Comparison of ENCODE assay signal across 8 cellular contexts in genomic region chr1:35810096-35810860, GRCh38. TPM values are rescaled to one million over a fixed set of nuclear protein-coding genes. Genes with fewer than 3 reads are reported as not detected.
DNase-seq lines count a peak whose midpoint lies in the region; ATAC-seq and TF ChIP-seq lines count a peak whose summit lies in the region.

No MANE protein-coding gene starts in this region.

- H3K36me3 ChIP-seq in gastroesophageal sphincter (no peaks in the 10 kb centered on the region), spleen (peaks cover 0 to 10% (median 0%) of the 10 kb centered on the region in 6 donors)

- DNase-seq in NCI-H82 (lab: John Stamatoyannopoulos, UW): peak; percentile 8
- no peak for DNase-seq in NCI-H82 treated with DMSO at 0.1 percent for 48 hours (lab: John Stamatoyannopoulos, UW; ENCODE audit: unreplicated experiment)
- DNase-seq in spleen: no peak
- DNase-seq in activated CD8-positive, alpha-beta memory T cell treated with anti-CD3 and anti-CD28 coated beads, Interleukin-2, amount 50 U/mL, for 48 hours: no peak

- H3K4me1 ChIP-seq in gastroesophageal sphincter (peaks cover 2 to 57% (median 7%) of the 10 kb centered on the region in 3 donors), spleen (peaks cover 15 to 90% (median 56%) of the 10 kb centered on the region in 6 donors)

- ATAC-seq in gastroesophageal sphincter (no peak), GM21576 (IDR thresholded peaks at IDR 0.05; ENCODE audit: unreplicated experiment) (no peak), GM21360 (IDR thresholded peaks at IDR 0.05; ENCODE audit: unreplicated experiment) (no peak)

- H3K27ac ChIP-seq in VCaP (peak overlapping the region; percentile 92), gastroesophageal sphincter (peak overlapping the region in 3 of 4 donors; percentile 93 to 97 (median 94)), spleen (peak overlapping the region; percentile 9 to 99 (median 93))

- intact Hi-C loops in spleen (cut with DNase I; ENCODE audit: low total_unique reads): no loop called here

- TF ChIP-seq POLR2A in gastroesophageal sphincter (IDR thresholded peaks at IDR 0.05) (no peak), spleen (IDR thresholded peaks at IDR 0.05) (no peak)

- H3K27me3 ChIP-seq in gastroesophageal sphincter (no peaks in the 10 kb centered on the region), spleen (replicated peaks in 1 of 7) (no peaks in the 10 kb centered on the region)

- TF ChIP-seq CTCF in VCaP (conservative IDR thresholded peaks at IDR 0.05) (no peak), gastroesophageal sphincter (IDR thresholded peaks at IDR 0.05) (no peak), spleen (IDR thresholded peaks at IDR 0.05 in 8 of 11, conservative IDR thresholded peaks at IDR 0.05 in 3 of 11) (no peak)

- H3K4me3 ChIP-seq in gastroesophageal sphincter: no peak overlapping the region
- peak overlapping the region in 2 of 8 donors; percentile 82 to 95 for H3K4me3 ChIP-seq in spleen

- 8 to 63% methylated on average over 2 of the region's 2 CpGs for WGBS in gastroesophageal sphincter (ENCODE audit: low coverage in 1 of 2), 2 donors
- WGBS in spleen, 5 donors: 66 to 85% (median 75%) methylated on average over 2 of the region's 2 CpGs

- H3K9me3 ChIP-seq in gastroesophageal sphincter (no peaks in the 10 kb centered on the region), spleen (no peaks in the 10 kb centered on the region)

- TF ChIP-seq EP300 in gastroesophageal sphincter (IDR thresholded peaks at IDR 0.05): no peak

RNA-seq across cellular contexts. Expression of gene AGO4, which starts 2.5 kb away (rescaled TPM):
- 10 to 100 TPM; 25.0 to 45.5 (median 31.1) TPM for total RNA-seq in gastroesophageal sphincter
- total RNA-seq in spleen: 10 to 100 TPM; 25.2 to 73.3 (median 33.9) TPM
- 10 to 100 TPM in 1 of 3 donors, 1 to 10 TPM in 2; 6.4 to 11.1 (median 7.7) TPM for polyA plus RNA-seq in spleen

RNA-seq across cellular contexts. Expression of gene CLSPN, which starts 40.5 kb away (rescaled TPM):
- total RNA-seq in gastroesophageal sphincter: under 1 TPM in 3 of 4 donors, not detected in 1; 0.08 to 0.99 (median 0.13) TPM
- 1 to 10 TPM; 3.1 to 7.1 (median 5.0) TPM for total RNA-seq in spleen
- under 1 TPM; 0.13 to 0.99 (median 0.38) TPM for polyA plus RNA-seq in spleen
